27 cellular contexts compared by ENCODE assay signal in genomic region chr5:77751328-77752023, GRCh38. TPM values are rescaled to one million over a fixed set of nuclear protein-coding genes. Genes with fewer than 3 reads are reported as not detected.
DNase-seq lines count a peak whose midpoint lies in the region; ATAC-seq and TF ChIP-seq lines count a peak whose summit lies in the region.
"Had no signal": no experiment of that assay in that cellular context is flagged by ENCODE, and none has a peak within 500 bp of the region (broad histone marks: within the 10 kb centered on the region; RNA-seq: fewer than 3 reads in every experiment).

No MANE protein-coding gene starts in this region.

- POLR2A ChIA-PET in activated CD8-positive, alpha-beta T cell treated with anti-CD3 and anti-CD28 coated beads for 36 hours (lab: Charles Lee) = no interaction called here
- POLR2A ChIA-PET in activated CD8-positive, alpha-beta T cell treated with anti-CD3 and anti-CD28 coated beads, Interleukin-2, amount 10 ng/mL, durations not matched to agents 7 days and 5 days (lab: Charles Lee) = no interaction called here
- POLR2A ChIA-PET in WTC11 (lab: Charles Lee) = interaction anchor here (0.6 to 0.7 kb wide), 4 partner anchors 63 to 1961 kb away, joined by 3 to 5 read pairs (median 4); partner anchors contain the start of gene CRHBP

- no peak overlapping the region for H3K4me3 Mint-ChIP-seq in activated CD8-positive, alpha-beta T cell treated with anti-CD3 and anti-CD28 coated beads for 36 hours
- H3K4me3 Mint-ChIP-seq in activated CD8-positive, alpha-beta T cell treated with anti-CD3 and anti-CD28 coated beads, Interleukin-2, amount 10 ng/mL, durations not matched to agents 7 days and 5 days = no peak overlapping the region
- H3K4me3 Mint-ChIP-seq in CD14-positive monocyte (no peak overlapping the region), WTC11 (peak overlapping the region; percentile 41)
- H3K4me3 Mint-ChIP-seq: B cell had no signal

- H3K9me3 Mint-ChIP-seq in activated CD8-positive, alpha-beta T cell treated with anti-CD3 and anti-CD28 coated beads for 36 hours = no peaks in the 10 kb centered on the region
- no peaks in the 10 kb centered on the region for H3K9me3 Mint-ChIP-seq in activated CD8-positive, alpha-beta T cell treated with anti-CD3 and anti-CD28 coated beads, Interleukin-2, amount 10 ng/mL, durations not matched to agents 7 days and 5 days (ENCODE audit: insufficient read depth)
- H3K9me3 Mint-ChIP-seq in CD14-positive monocyte = peaks cover 0 to 3% (median 0%) of the 10 kb centered on the region in 7 donors
- H3K9me3 Mint-ChIP-seq in WTC11 = no peaks in the 10 kb centered on the region

- no peaks in the 10 kb centered on the region for H3K27me3 ChIP-seq in iPS-18a (ENCODE audit: control insufficient read depth, insufficient read depth, low read length)
- H3K27me3 ChIP-seq: cardiac muscle cell, gastroesophageal sphincter, suprapubic skin had no signal

- H3K27me3 Mint-ChIP-seq in activated CD8-positive, alpha-beta T cell treated with anti-CD3 and anti-CD28 coated beads for 36 hours = no peaks in the 10 kb centered on the region
- no peaks in the 10 kb centered on the region for H3K27me3 Mint-ChIP-seq in activated CD8-positive, alpha-beta T cell treated with anti-CD3 and anti-CD28 coated beads, Interleukin-2, amount 10 ng/mL, durations not matched to agents 7 days and 5 days (ENCODE audit: low read depth)
- H3K27me3 Mint-ChIP-seq in CD14-positive monocyte (ENCODE audit: low read depth in 3 of 3) (peaks cover 0 to 2% (median 0%) of the 10 kb centered on the region in 3 donors), WTC11 (ENCODE audit: low read depth) (no peaks in the 10 kb centered on the region)
- H3K27me3 Mint-ChIP-seq: B cell had no signal

- ATAC-seq in activated CD8-positive, alpha-beta T cell treated with anti-CD3 and anti-CD28 coated beads for 36 hours = peak; percentile 51
- ATAC-seq in activated CD8-positive, alpha-beta T cell treated with anti-CD3 and anti-CD28 coated beads, Interleukin-2, amount 10 ng/mL, durations not matched to agents 7 days and 5 days = no peak
- peak; percentile 59 for ATAC-seq in WTC11
- ATAC-seq: A549, gastroesophageal sphincter, lower lobe of right lung, mucosa of descending colon, Panc1, sciatic nerve had no signal

- intact Hi-C loops in activated CD8-positive, alpha-beta T cell treated with anti-CD3 and anti-CD28 coated beads for 36 hours (cut with micrococcal nuclease) = no loop called here
- intact Hi-C loops in CD14-positive monocyte (cut with micrococcal nuclease) = no loop called here

- H3K4me1 Mint-ChIP-seq in activated CD8-positive, alpha-beta T cell treated with anti-CD3 and anti-CD28 coated beads for 36 hours (ENCODE audit: low read depth) = peaks cover 45% of the 10 kb centered on the region
- peaks cover 3% of the 10 kb centered on the region for H3K4me1 Mint-ChIP-seq in activated CD8-positive, alpha-beta T cell treated with anti-CD3 and anti-CD28 coated beads, Interleukin-2, amount 10 ng/mL, durations not matched to agents 7 days and 5 days (ENCODE audit: low read depth)
- peaks cover 9% of the 10 kb centered on the region for H3K4me1 Mint-ChIP-seq in CD14-positive monocyte
- peaks cover 68% of the 10 kb centered on the region for H3K4me1 Mint-ChIP-seq in WTC11

- no peak overlapping the region for H3K9ac ChIP-seq in iPS-18a (ENCODE audit: low read length)
- H3K9ac ChIP-seq: parathyroid adenoma had no signal

- peaks cover 13% of the 10 kb centered on the region for H3K36me3 Mint-ChIP-seq in activated CD8-positive, alpha-beta T cell treated with anti-CD3 and anti-CD28 coated beads for 36 hours (ENCODE audit: low read depth)
- H3K36me3 Mint-ChIP-seq in activated CD8-positive, alpha-beta T cell treated with anti-CD3 and anti-CD28 coated beads, Interleukin-2, amount 10 ng/mL, durations not matched to agents 7 days and 5 days (ENCODE audit: low read depth) = peaks cover 8% of the 10 kb centered on the region
- peaks cover 3 to 4% of the 10 kb centered on the region in 2 donors for H3K36me3 Mint-ChIP-seq in CD14-positive monocyte
- peaks cover under 1% of the 10 kb centered on the region; the same call in 1 of the 2 replicates for H3K36me3 Mint-ChIP-seq in WTC11

- TF ChIP-seq CTCF in activated CD8-positive, alpha-beta T cell treated with anti-CD3 and anti-CD28 coated beads for 36 hours (IDR thresholded peaks at IDR 0.05) = no peak
- TF ChIP-seq CTCF in CD14-positive monocyte (IDR thresholded peaks at IDR 0.05) = no peak
- TF ChIP-seq CTCF in WTC11 (IDR thresholded peaks at IDR 0.05) = no peak

- H3K4me3 ChIP-seq in iPS-18a (ENCODE audit: low read length) = peak overlapping the region; percentile 28
- H3K4me3 ChIP-seq: A549, cardiac muscle cell, coronary artery, gastroesophageal sphincter, lower lobe of right lung, mucosa of descending colon, suprapubic skin had no signal

- H3K27ac ChIP-seq in iPS-18a (ENCODE audit: low read length) = no peak overlapping the region
- H3K27ac ChIP-seq: A549, cardiac muscle cell, coronary artery, gastroesophageal sphincter, lower lobe of right lung, parathyroid adenoma, suprapubic skin had no signal

- peaks cover 45% of the 10 kb centered on the region for H3K4me1 ChIP-seq in iPS-18a (ENCODE audit: control insufficient read depth, low read depth, low read length)
- H3K4me1 ChIP-seq: lower lobe of right lung, parathyroid adenoma, suprapubic skin had no signal

- DNase-seq in activated CD8-positive, alpha-beta T cell treated with anti-CD3 and anti-CD28 coated beads for 36 hours = peak; percentile 13
- DNase-seq in activated CD8-positive, alpha-beta T cell treated with anti-CD3 and anti-CD28 coated beads, Interleukin-2, amount 10 ng/mL, durations not matched to agents 7 days and 5 days = no peak
- DNase-seq in CD14-positive monocyte (ENCODE audit: low spot score) (no peak), WTC11 (ENCODE audit: low spot score) (no peak), SIG-M5 (lab: John Stamatoyannopoulos, UW) (no peak), retina (no peak), DMS 273 (lab: John Stamatoyannopoulos, UW; ENCODE audit: unreplicated experiment) (no peak)
- DNase-seq: activated gamma-delta T cell, anterior cingulate cortex, DMS79, lower lobe of right lung, mucosa of descending colon, NCI-H1694 treated with DMSO at 0.1 percent for 48 hours, NCI-H2171, NCI-H510A treated with DMSO at 0.1 percent for 48 hours, SHP77 treated with DMSO at 0.1 percent for 48 hours, SW 1271 had no signal

- CTCF ChIA-PET in activated CD8-positive, alpha-beta T cell treated with anti-CD3 and anti-CD28 coated beads for 36 hours (lab: Charles Lee) = interaction anchor here (1.0 kb wide), 1 partner anchor 18 kb away, joined by 5 read pairs; no protein-coding TSS in a partner anchor
- CTCF ChIA-PET in activated CD8-positive, alpha-beta T cell treated with anti-CD3 and anti-CD28 coated beads, Interleukin-2, amount 10 ng/mL, durations not matched to agents 7 days and 5 days (lab: Charles Lee) = no interaction called here
- CTCF ChIA-PET in WTC11 (lab: Charles Lee) = no interaction called here

- no peak overlapping the region for H3K27ac Mint-ChIP-seq in activated CD8-positive, alpha-beta T cell treated with anti-CD3 and anti-CD28 coated beads for 36 hours
- H3K27ac Mint-ChIP-seq in activated CD8-positive, alpha-beta T cell treated with anti-CD3 and anti-CD28 coated beads, Interleukin-2, amount 10 ng/mL, durations not matched to agents 7 days and 5 days = no peak overlapping the region
- peak overlapping the region in 5 of 7 donors; percentile 0 to 68 (median 63) for H3K27ac Mint-ChIP-seq in CD14-positive monocyte
- H3K27ac Mint-ChIP-seq in WTC11 = peak overlapping the region; percentile 60
- H3K27ac Mint-ChIP-seq: B cell had no signal

- H3K36me3 ChIP-seq in iPS-18a (ENCODE audit: control insufficient read depth, low read depth, low read length) = no peaks in the 10 kb centered on the region
- H3K36me3 ChIP-seq: cardiac muscle cell, gastroesophageal sphincter, lower lobe of right lung, suprapubic skin had no signal

- H3K9me3 ChIP-seq in iPS-18a (ENCODE audit: control insufficient read depth, low read depth, low read length) = no peaks in the 10 kb centered on the region
- H3K9me3 ChIP-seq: A549, gastroesophageal sphincter, lower lobe of right lung, mucosa of descending colon, suprapubic skin had no signal

TF ChIP-seq in WTC11, 78 proteins besides CTCF, POLR2A, EP300 and RAD21 (continues in another document):
- TF ChIP-seq ZNF281 (CRISPR knock-in tag; IDR thresholded peaks at IDR 0.05) = no peak

RNA-seq across cellular contexts. Expression of gene TBCA, which starts 24.7 kb away (rescaled TPM):
- total RNA-seq in activated CD8-positive, alpha-beta T cell treated with anti-CD3 and anti-CD28 coated beads for 36 hours = 100 to 1,000 TPM; 192 to 196 TPM
- total RNA-seq in activated CD8-positive, alpha-beta T cell treated with anti-CD3 and anti-CD28 coated beads, Interleukin-2, amount 10 ng/mL, durations not matched to agents 7 days and 5 days = 100 to 1,000 TPM; 159 to 168 TPM
- 100 to 1,000 TPM; 141 to 150 TPM for polyA plus RNA-seq in CD14-positive monocyte
- total RNA-seq in WTC11 (2021) = 310 to 327 TPM (median 323 TPM) in 3 replicates

Comparison
In these comparisons a context has a peak if more than half of its experiments do, and no peak if none do; other contexts are left out.
1. H3K27ac Mint-ChIP-seq: peak in CD14-positive monocyte (5 of 7) and WTC11 (single experiment); none in activated CD8-positive, alpha-beta T cell treated with anti-CD3 and anti-CD28 coated beads for 36 hours (single experiment) and activated CD8-positive, alpha-beta T cell treated with anti-CD3 and anti-CD28 coated beads, Interleukin-2, amount 10 ng/mL, durations not matched to agents 7 days and 5 days (single experiment).